In the genomic region with DNA sequence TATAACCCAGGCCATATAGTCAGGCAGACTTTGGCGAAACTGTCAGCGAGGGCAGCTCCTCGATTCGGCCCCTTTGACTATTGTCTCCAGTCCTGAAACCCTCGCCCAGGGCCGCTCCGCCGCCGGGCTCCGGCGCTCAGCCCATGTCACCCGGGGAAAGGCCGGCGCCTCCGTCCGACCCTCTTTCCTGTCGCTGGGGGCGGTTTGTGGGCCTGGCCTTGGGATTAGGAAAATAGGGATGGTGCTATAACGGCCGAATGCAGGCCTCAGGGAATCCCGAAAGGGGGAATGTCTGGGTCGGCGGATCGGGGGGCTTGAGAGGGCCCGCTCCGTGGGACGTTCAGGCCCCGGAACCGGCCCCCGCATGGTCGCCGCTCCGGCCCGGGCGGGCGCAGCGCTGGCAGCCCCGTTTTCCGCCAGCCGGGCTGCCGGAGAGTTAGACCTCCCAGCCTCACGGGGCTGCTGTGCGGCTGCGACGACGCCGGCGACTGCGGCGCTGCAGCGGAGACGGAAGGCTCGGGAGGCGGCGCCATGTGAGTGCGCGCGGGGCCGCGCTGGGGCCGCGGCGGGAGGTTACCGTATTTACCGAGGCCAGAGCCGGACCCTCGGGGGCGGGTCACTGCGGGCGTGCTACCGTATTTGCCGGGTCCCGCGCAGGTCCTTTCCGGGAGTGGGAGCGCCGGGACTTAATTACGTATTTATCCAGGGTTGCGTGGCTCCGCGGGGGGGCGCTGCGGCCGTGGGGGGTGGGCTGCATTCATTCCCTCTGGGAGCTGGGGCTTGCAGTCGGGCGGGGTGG, we compare ENCODE assay signal across 1 cellular context.
TF ChIP-seq lines count a peak whose summit lies in the region.

No MANE protein-coding gene starts in this region.

TF ChIP-seq in HepG2, 621 proteins besides CTCF, POLR2A, EP300 and RAD21 (continued from another document and continues in another):
- TF ChIP-seq SOX13 (IDR thresholded peaks at IDR 0.05) (no peak), SOX13 (CRISPR knock-in tag; conservative IDR thresholded peaks at IDR 0.05 in 1 of 2, IDR thresholded peaks at IDR 0.05 in 1 of 2) (peak in 1 of 2 experiments; percentile 55; a peak in 1 of 4 replicates), HIVEP1 (CRISPR knock-in tag; IDR thresholded peaks at IDR 0.05) (no peak; the same call in 1 of the 2 replicates), ZKSCAN8 (CRISPR knock-in tag; IDR thresholded peaks at IDR 0.05; ENCODE audit: borderline replicate concordance) (no peak), IKZF4 (CRISPR knock-in tag; IDR thresholded peaks at IDR 0.05; ENCODE audit: borderline replicate concordance, low read depth, not compliant biosample characterization) (no peak), CREM (IDR thresholded peaks at IDR 0.05) (no peak), CREM (CRISPR knock-in tag; IDR thresholded peaks at IDR 0.05) (no peak), CERS6 (CRISPR knock-in tag; IDR thresholded peaks at IDR 0.05) (no peak), HMG20B (CRISPR knock-in tag; conservative IDR thresholded peaks at IDR 0.05) (no peak), HNF4A (CRISPR knock-in tag; IDR thresholded peaks at IDR 0.05) (no peak), ZNF616 (CRISPR knock-in tag; IDR thresholded peaks at IDR 0.05; ENCODE audit: low read depth) (no peak), ZNF564 (CRISPR knock-in tag; IDR thresholded peaks at IDR 0.05) (peak; percentile 50; the same call in 1 of the 2 replicates), SRY (CRISPR knock-in tag; IDR thresholded peaks at IDR 0.05) (peak; percentile 64), KDM3A (CRISPR knock-in tag; IDR thresholded peaks at IDR 0.05; ENCODE audit: low read depth) (peak; percentile 39; the same call in 1 of the 2 replicates), KDM5B (CRISPR knock-in tag; IDR thresholded peaks at IDR 0.05; ENCODE audit: borderline replicate concordance) (peak; percentile 77; the same call in 1 of the 2 replicates), KAT7 (CRISPR knock-in tag; IDR thresholded peaks at IDR 0.05; ENCODE audit: borderline replicate concordance) (peak; percentile 32; the same call in 1 of the 2 replicates), ZFP36L1 (CRISPR knock-in tag; IDR thresholded peaks at IDR 0.05) (0 out of 2 replicates have a peak, but pooled peaks have one; percentile 43), ZNF263 (CRISPR knock-in tag; IDR thresholded peaks at IDR 0.05) (no peak), FOSL2 (CRISPR knock-in tag; IDR thresholded peaks at IDR 0.05) (no peak), PRDM15 (CRISPR knock-in tag; IDR thresholded peaks at IDR 0.05) (no peak), ZBTB26 (CRISPR knock-in tag; IDR thresholded peaks at IDR 0.05; ENCODE audit: borderline replicate concordance) (no peak), SIN3B (IDR thresholded peaks at IDR 0.05; ENCODE audit: low read length) (no peak), HOXA5 (CRISPR knock-in tag; IDR thresholded peaks at IDR 0.05) (no peak), ZNF609 (CRISPR knock-in tag; IDR thresholded peaks at IDR 0.05; ENCODE audit: borderline replicate concordance) (peak; percentile 44; the same call in 1 of the 2 replicates), ZNF83 (CRISPR knock-in tag; IDR thresholded peaks at IDR 0.05; ENCODE audit: borderline replicate concordance) (no peak; the same call in 1 of the 2 replicates), PPARG (CRISPR knock-in tag; conservative IDR thresholded peaks at IDR 0.05) (no peak), TCF7L2 (IDR thresholded peaks at IDR 0.05; ENCODE audit: low read depth, low read length) (no peak), YY1 (IDR thresholded peaks at IDR 0.05; ENCODE audit: insufficient read depth, insufficient replicate concordance, low read depth, low read length) (peak; percentile 90), GLMP (CRISPR knock-in tag; IDR thresholded peaks at IDR 0.05; ENCODE audit: borderline replicate concordance) (no peak), NCOA1 (CRISPR knock-in tag; IDR thresholded peaks at IDR 0.05) (no peak), ZC3H4 (CRISPR knock-in tag; IDR thresholded peaks at IDR 0.05; ENCODE audit: borderline replicate concordance) (no peak), ZNF776 (CRISPR knock-in tag; IDR thresholded peaks at IDR 0.05) (peak; percentile 37; the same call in 1 of the 2 replicates), CEBPB (IDR thresholded peaks at IDR 0.05; ENCODE audit: borderline replicate concordance, low read depth, low read length) (no peak), NBN (conservative IDR thresholded peaks at IDR 0.05) (no peak), GATAD1 (CRISPR knock-in tag; IDR thresholded peaks at IDR 0.05) (0 out of 2 replicates have a peak, but pooled peaks have one; percentile 28), RFXAP (CRISPR knock-in tag; IDR thresholded peaks at IDR 0.05; ENCODE audit: borderline replicate concordance) (no peak), KAT2B (IDR thresholded peaks at IDR 0.05; ENCODE audit: borderline replicate concordance, low read depth, low read length) (no peak), ZMYM4 (CRISPR knock-in tag; IDR thresholded peaks at IDR 0.05) (peak; percentile 81), NR2F6 (IDR thresholded peaks at IDR 0.05) (no peak; the same call in 1 of the 2 replicates), NR2F6 (CRISPR knock-in tag; IDR thresholded peaks at IDR 0.05) (peak; percentile 49; the same call in 1 of the 2 replicates), ZNF557 (CRISPR knock-in tag; IDR thresholded peaks at IDR 0.05) (no peak), NR2C2 (CRISPR knock-in tag; IDR thresholded peaks at IDR 0.05; ENCODE audit: borderline replicate concordance) (no peak; the same call in none of the 2 replicates)
- TF ChIP-seq, protein P1, sequence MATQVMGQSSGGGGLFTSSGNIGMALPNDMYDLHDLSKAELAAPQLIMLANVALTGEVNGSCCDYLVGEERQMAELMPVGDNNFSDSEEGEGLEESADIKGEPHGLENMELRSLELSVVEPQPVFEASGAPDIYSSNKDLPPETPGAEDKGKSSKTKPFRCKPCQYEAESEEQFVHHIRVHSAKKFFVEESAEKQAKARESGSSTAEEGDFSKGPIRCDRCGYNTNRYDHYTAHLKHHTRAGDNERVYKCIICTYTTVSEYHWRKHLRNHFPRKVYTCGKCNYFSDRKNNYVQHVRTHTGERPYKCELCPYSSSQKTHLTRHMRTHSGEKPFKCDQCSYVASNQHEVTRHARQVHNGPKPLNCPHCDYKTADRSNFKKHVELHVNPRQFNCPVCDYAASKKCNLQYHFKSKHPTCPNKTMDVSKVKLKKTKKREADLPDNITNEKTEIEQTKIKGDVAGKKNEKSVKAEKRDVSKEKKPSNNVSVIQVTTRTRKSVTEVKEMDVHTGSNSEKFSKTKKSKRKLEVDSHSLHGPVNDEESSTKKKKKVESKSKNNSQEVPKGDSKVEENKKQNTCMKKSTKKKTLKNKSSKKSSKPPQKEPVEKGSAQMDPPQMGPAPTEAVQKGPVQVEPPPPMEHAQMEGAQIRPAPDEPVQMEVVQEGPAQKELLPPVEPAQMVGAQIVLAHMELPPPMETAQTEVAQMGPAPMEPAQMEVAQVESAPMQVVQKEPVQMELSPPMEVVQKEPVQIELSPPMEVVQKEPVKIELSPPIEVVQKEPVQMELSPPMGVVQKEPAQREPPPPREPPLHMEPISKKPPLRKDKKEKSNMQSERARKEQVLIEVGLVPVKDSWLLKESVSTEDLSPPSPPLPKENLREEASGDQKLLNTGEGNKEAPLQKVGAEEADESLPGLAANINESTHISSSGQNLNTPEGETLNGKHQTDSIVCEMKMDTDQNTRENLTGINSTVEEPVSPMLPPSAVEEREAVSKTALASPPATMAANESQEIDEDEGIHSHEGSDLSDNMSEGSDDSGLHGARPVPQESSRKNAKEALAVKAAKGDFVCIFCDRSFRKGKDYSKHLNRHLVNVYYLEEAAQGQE (IDR thresholded peaks at IDR 0.05; ENCODE audit: borderline replicate concordance in 1 of 2, low read depth in 1 of 2, low read length in 2 of 2) = 0 out of 4 replicates have a peak, but pooled peaks of 1 of the 2 experiments have one; percentile 35
- TF ChIP-seq, protein P2, sequence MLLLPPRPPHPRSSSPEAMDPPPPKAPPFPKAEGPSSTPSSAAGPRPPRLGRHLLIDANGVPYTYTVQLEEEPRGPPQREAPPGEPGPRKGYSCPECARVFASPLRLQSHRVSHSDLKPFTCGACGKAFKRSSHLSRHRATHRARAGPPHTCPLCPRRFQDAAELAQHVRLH (CRISPR knock-in tag; IDR thresholded peaks at IDR 0.05; ENCODE audit: borderline replicate concordance, low read depth) = no peak
- TF ChIP-seq, protein P3, sequence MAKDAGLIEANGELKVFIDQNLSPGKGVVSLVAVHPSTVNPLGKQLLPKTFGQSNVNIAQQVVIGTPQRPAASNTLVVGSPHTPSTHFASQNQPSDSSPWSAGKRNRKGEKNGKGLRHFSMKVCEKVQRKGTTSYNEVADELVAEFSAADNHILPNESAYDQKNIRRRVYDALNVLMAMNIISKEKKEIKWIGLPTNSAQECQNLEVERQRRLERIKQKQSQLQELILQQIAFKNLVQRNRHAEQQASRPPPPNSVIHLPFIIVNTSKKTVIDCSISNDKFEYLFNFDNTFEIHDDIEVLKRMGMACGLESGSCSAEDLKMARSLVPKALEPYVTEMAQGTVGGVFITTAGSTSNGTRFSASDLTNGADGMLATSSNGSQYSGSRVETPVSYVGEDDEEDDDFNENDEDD (CRISPR knock-in tag; IDR thresholded peaks at IDR 0.05; ENCODE audit: borderline replicate concordance) = peak; percentile 76; the same call in 1 of the 2 replicates
